Comparison of ENCODE assay signal across 21 cellular contexts in the genomic region with DNA sequence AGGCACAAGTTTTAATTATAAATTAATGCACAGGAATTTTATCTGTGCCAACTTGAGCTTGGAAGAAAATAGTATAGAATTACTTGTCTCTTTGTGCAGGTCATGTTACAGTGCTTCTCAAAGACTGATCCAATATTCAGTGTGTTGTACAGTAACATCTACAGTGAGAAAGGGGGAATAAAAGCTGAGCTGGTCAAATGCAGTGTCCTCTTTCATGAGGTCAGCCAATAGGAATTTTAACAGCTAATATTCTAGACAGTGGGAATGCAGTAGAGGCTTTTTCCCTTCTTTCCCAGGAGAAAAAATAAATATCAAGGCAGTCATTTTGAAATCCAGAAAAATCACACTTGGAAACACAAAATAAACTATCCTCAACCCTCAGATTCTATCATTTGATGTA.
DNase-seq lines count a peak whose midpoint lies in the region; ATAC-seq and FAIRE-seq lines count a peak whose summit lies in the region.
"Had no signal": no experiment of that assay in that cellular context is flagged by ENCODE, and none has a peak within 500 bp of the region (broad histone marks: within the 10 kb centered on the region; RNA-seq: fewer than 3 reads in every experiment).

No MANE protein-coding gene starts in this region.

- H2AK5ac ChIP-seq in trophoblast cell (ENCODE audit: low read length): no peak overlapping the region

- no peak overlapping the region for H3K9ac ChIP-seq in trophoblast cell (ENCODE audit: low read length)

- H3K9me3 ChIP-seq in mesodermal cell (ENCODE audit: control insufficient read depth, low read length): no peaks in the 10 kb centered on the region
- no peaks in the 10 kb centered on the region for H3K9me3 ChIP-seq in trophoblast cell (ENCODE audit: insufficient read depth, low read depth, low read length)
- H3K9me3 ChIP-seq: colonic mucosa, psoas muscle, vagina had no signal

- no peak overlapping the region for H3K23ac ChIP-seq in trophoblast cell (ENCODE audit: low read length)

- H2BK5ac ChIP-seq in trophoblast cell (ENCODE audit: low read depth, low read length, poor library complexity): no peak overlapping the region

- H2BK120ac ChIP-seq in trophoblast cell (ENCODE audit: insufficient read depth, low read length, poor library complexity): no peak overlapping the region

- no peak overlapping the region for H3K4me3 ChIP-seq in mesodermal cell (ENCODE audit: extremely low read depth, insufficient read depth, low read length, poor library complexity, severe bottlenecking)
- no peak overlapping the region for H3K4me3 ChIP-seq in trophoblast cell (ENCODE audit: low read depth, low read length)
- H3K4me3 ChIP-seq: colonic mucosa, psoas muscle, vagina had no signal

- H3K4me1 ChIP-seq in mesodermal cell (ENCODE audit: control insufficient read depth, insufficient read depth, low read length, poor library complexity, severe bottlenecking) (peaks cover 36% of the 10 kb centered on the region), trophoblast cell (ENCODE audit: control insufficient read depth in 1 of 2, insufficient read depth in 2 of 2, low read length in 2 of 2) (peaks cover 3 to 10% of the 10 kb centered on the region in 2 experiments)
- H3K4me1 ChIP-seq: colonic mucosa, vagina had no signal

- H3K27ac ChIP-seq in mesodermal cell (ENCODE audit: low read depth, low read length, severe bottlenecking) (peak overlapping the region; percentile 79), trophoblast cell (ENCODE audit: low read depth, low read length) (no peak overlapping the region)
- H3K27ac ChIP-seq: colonic mucosa, psoas muscle, vagina had no signal

- H3K79me1 ChIP-seq in trophoblast cell (ENCODE audit: low read length): peaks cover 9% of the 10 kb centered on the region

- no peaks in the 10 kb centered on the region for H3K27me3 ChIP-seq in trophoblast cell (ENCODE audit: insufficient read depth, low read length)
- H3K27me3 ChIP-seq: colonic mucosa, vagina had no signal

- no peak overlapping the region for H4K12ac ChIP-seq in trophoblast cell (ENCODE audit: low read depth, low read length)

- no peaks in the 10 kb centered on the region for H3K79me2 ChIP-seq in trophoblast cell (ENCODE audit: control insufficient read depth, insufficient read depth, low read length, poor library complexity)

- no peak overlapping the region for H3K4me2 ChIP-seq in trophoblast cell (ENCODE audit: low read length)

- H2AFZ ChIP-seq in trophoblast cell (ENCODE audit: insufficient read depth, low read length, poor library complexity): no peak overlapping the region

- no peak overlapping the region for H3K14ac ChIP-seq in trophoblast cell (ENCODE audit: low read length)

- no peak for ATAC-seq in GM21367 (IDR thresholded peaks at IDR 0.05; ENCODE audit: unreplicated experiment)
- ATAC-seq: activated T-cell treated with anti-CD3 and anti-CD28 coated beads, Interleukin-2, amount 50 U/mL, for 72 hours; psoas muscle; stimulated activated naive CD8-positive, alpha-beta T cell treated with anti-CD3 and anti-CD28 coated beads, Interleukin-15, amount 100 ng/mL, for 72 hours had no signal

- H4K91ac ChIP-seq in trophoblast cell (ENCODE audit: low read depth, low read length): no peak overlapping the region

- DNase-seq in AG08396 (ENCODE audit: low spot score): peak; percentile 20
- peak; percentile 53 for DNase-seq in HTR-8/SVneo (ENCODE audit: insufficient read length, low spot score)
- peak; percentile 33 for DNase-seq in brain pericyte (ENCODE audit: low read depth, low spot score)
- DNase-seq in activated effector memory CD4-positive, alpha-beta T cell treated with Interleukin-2 at 50 U/mL for 16 hours: no peak
- DNase-seq in trophoblast cell: no peak
- DNase-seq in medulla oblongata (ENCODE audit: extremely low spot score): no peak
- DNase-seq: activated CD4-positive, alpha-beta memory T cell treated with anti-CD3 and anti-CD28 coated beads, Interleukin-2, amount 10 ng/mL, durations not matched to agents 7 days and 5 days; activated T-cell treated with anti-CD3 and anti-CD28 coated beads, Interleukin-2, amount 50 U/mL, for 72 hours; amniotic stem cell; Calu3; colonic mucosa; kidney; naive B cell; NCI-H1930; NCI-H524; psoas muscle; stimulated activated CD4-positive, alpha-beta T cell treated with anti-CD3 and anti-CD28 coated beads, Interleukin-15, amount 100 ng/mL, for 24 hours; stimulated activated naive CD8-positive, alpha-beta T cell treated with anti-CD3 and anti-CD28 coated beads, Interleukin-15, amount 100 ng/mL, for 72 hours had no signal

- no peak overlapping the region for H2BK12ac ChIP-seq in trophoblast cell (ENCODE audit: low read length)

- no peak overlapping the region for H4K8ac ChIP-seq in trophoblast cell (ENCODE audit: low read depth, low read length)

- no peak overlapping the region for H3K4ac ChIP-seq in trophoblast cell (ENCODE audit: low read depth, low read length)

- no peak overlapping the region for H3K18ac ChIP-seq in trophoblast cell (ENCODE audit: low read length)

- FAIRE-seq in HTR-8/SVneo (lab: Jason Lieb, UNC): peak; percentile 86
- FAIRE-seq: kidney had no signal

- H3K36me3 ChIP-seq in mesodermal cell (ENCODE audit: control insufficient read depth, insufficient read depth, low read length) (no peaks in the 10 kb centered on the region), trophoblast cell (ENCODE audit: control insufficient read depth in 1 of 2, insufficient read depth in 2 of 2, low read length in 2 of 2) (no peaks in the 10 kb centered on the region)
- H3K36me3 ChIP-seq: colonic mucosa, vagina had no signal

Comparison
In these comparisons a context has a peak if more than half of its experiments do, and no peak if none do; other contexts are left out.
1. DNase-seq: peak in AG08396 (single experiment), HTR-8/SVneo (single experiment) and brain pericyte (single experiment); none in activated effector memory CD4-positive, alpha-beta T cell treated with Interleukin-2 at 50 U/mL for 16 hours (single experiment), trophoblast cell (0 of 2) and medulla oblongata (single experiment).